In genomic region chr18:51168960-51169662, GRCh38 we compare ENCODE assay signal across 17 cellular contexts. TPM values are rescaled to one million over a fixed set of nuclear protein-coding genes. Genes with fewer than 3 reads are reported as not detected.
DNase-seq lines count a peak whose midpoint lies in the region; ATAC-seq and TF ChIP-seq lines count a peak whose summit lies in the region.
"Had no signal": no experiment of that assay in that cellular context is flagged by ENCODE, and none has a peak within 500 bp of the region (broad histone marks: within the 10 kb centered on the region; RNA-seq: fewer than 3 reads in every experiment).

No MANE protein-coding gene starts in this region.

- peaks cover 26% of the 10 kb centered on the region; the same call in 1 of the 2 replicates for H3K79me2 ChIP-seq in KMS-11 (ENCODE audit: insufficient read depth, low read depth)
- H3K79me2 ChIP-seq: parathyroid adenoma had no signal

- H3K4me1 Mint-ChIP-seq in progenitor cell of endocrine pancreas (ENCODE audit: low read depth): no peaks in the 10 kb centered on the region

- no peak for DNase-seq in activated CD4-positive, CD25-positive, alpha-beta regulatory T cell treated with anti-CD3 and anti-CD28 coated beads, Interleukin-2, amount 50 U/mL, for 72 hours
- DNase-seq in progenitor cell of endocrine pancreas (ENCODE audit: low spot score, unreplicated experiment): no peak
- no peak for DNase-seq in NCI-H187 treated with DMSO at 0.1 percent for 48 hours (lab: John Stamatoyannopoulos, UW)
- DNase-seq in ascending aorta (ENCODE audit: low spot score in 2 of 2): no peak
- DNase-seq: dorsolateral prefrontal cortex, NCI-H1417 treated with DMSO at 0.1 percent for 48 hours, NCI-H524, T1000, upper lobe of left lung had no signal

- H2AFZ ChIP-seq in KMS-11 (ENCODE audit: low read depth): no peak overlapping the region
- H2AFZ ChIP-seq: parathyroid adenoma had no signal

- H3K9ac ChIP-seq in KMS-11 (no peak overlapping the region), iPS-20b (ENCODE audit: low read depth, low read length) (no peak overlapping the region)
- H3K9ac ChIP-seq: parathyroid adenoma had no signal

- H3K27me3 ChIP-seq in KMS-11 (ENCODE audit: insufficient read depth, low read depth): no peaks in the 10 kb centered on the region
- H3K27me3 ChIP-seq in iPS-20b (ENCODE audit: insufficient read depth, low read length): no peaks in the 10 kb centered on the region
- H3K27me3 ChIP-seq in ascending aorta: no peaks in the 10 kb centered on the region
- H3K27me3 ChIP-seq: dorsolateral prefrontal cortex, upper lobe of left lung had no signal

- TF ChIP-seq CTCF in KMS-11 (conservative IDR thresholded peaks at IDR 0.05; ENCODE audit: low read depth, low read length): no peak
- TF ChIP-seq CTCF in progenitor cell of endocrine pancreas (IDR thresholded peaks at IDR 0.05; ENCODE audit: unreplicated experiment): no peak
- TF ChIP-seq CTCF in ascending aorta (IDR thresholded peaks at IDR 0.05): no peak

- no peak overlapping the region for H3K4me3 Mint-ChIP-seq in progenitor cell of endocrine pancreas (ENCODE audit: low read depth)

- peaks cover 7% of the 10 kb centered on the region for H3K36me3 Mint-ChIP-seq in progenitor cell of endocrine pancreas (ENCODE audit: insufficient read depth)

- peak overlapping the region; percentile 40 for H3K4me2 ChIP-seq in KMS-11

- no peaks in the 10 kb centered on the region for H3K9me3 Mint-ChIP-seq in progenitor cell of endocrine pancreas (ENCODE audit: low read depth)
- H3K9me3 Mint-ChIP-seq: IgD-negative memory B cell had no signal

- intact Hi-C loops in ascending aorta (cut with DNase I): no loop called here

- no peak overlapping the region for H3K27ac Mint-ChIP-seq in progenitor cell of endocrine pancreas
- H3K27ac Mint-ChIP-seq: IgD-negative memory B cell had no signal

- H3K27me3 Mint-ChIP-seq in progenitor cell of endocrine pancreas: no peaks in the 10 kb centered on the region
- H3K27me3 Mint-ChIP-seq: IgD-negative memory B cell had no signal

- H3K4me1 ChIP-seq in KMS-11 (ENCODE audit: low read depth, poor library complexity, severe bottlenecking): peaks cover 95% of the 10 kb centered on the region
- peaks cover 61% of the 10 kb centered on the region for H3K4me1 ChIP-seq in iPS-20b (ENCODE audit: insufficient read depth, low read length)
- H3K4me1 ChIP-seq in ascending aorta: peaks cover 0 to 3% of the 10 kb centered on the region in 2 donors
- H3K4me1 ChIP-seq: parathyroid adenoma, upper lobe of left lung had no signal

- 0 out of 2 replicates have a peak, but pooled peaks cover 4% of the 10 kb centered on the region for H4K20me1 ChIP-seq in KMS-11 (ENCODE audit: insufficient read depth)

- H3K36me3 ChIP-seq in KMS-11 (ENCODE audit: insufficient read depth) (no peaks in the 10 kb centered on the region), iPS-20b (ENCODE audit: insufficient read depth, low read depth, low read length) (peaks cover 4% of the 10 kb centered on the region), ascending aorta (peaks cover 0 to 3% of the 10 kb centered on the region in 2 donors)

- ATAC-seq in activated CD4-positive, CD25-positive, alpha-beta regulatory T cell treated with anti-CD3 and anti-CD28 coated beads, Interleukin-2, amount 50 U/mL, for 24 hours: peak; percentile 24 to 42
- peak; percentile 46 for ATAC-seq in GM19463 (IDR thresholded peaks at IDR 0.05; ENCODE audit: unreplicated experiment)

- H3K4me3 ChIP-seq in KMS-11 (IDR thresholded peaks at IDR 0.05; ENCODE audit: insufficient read depth, low read depth, low read length): no peak overlapping the region
- H3K4me3 ChIP-seq in iPS-20b (ENCODE audit: low read length): no peak overlapping the region
- no peak overlapping the region for H3K4me3 ChIP-seq in ascending aorta
- H3K4me3 ChIP-seq: dorsolateral prefrontal cortex, upper lobe of left lung had no signal

- H3K27ac ChIP-seq in KMS-11 (peak overlapping the region; percentile 28; the same call in 1 of the 2 replicates), iPS-20b (ENCODE audit: low read length) (peak overlapping the region; percentile 62), ascending aorta (no peak overlapping the region)
- H3K27ac ChIP-seq: 22Rv1, dorsolateral prefrontal cortex, parathyroid adenoma, RWPE1, upper lobe of left lung had no signal

- no peaks in the 10 kb centered on the region for H3K9me3 ChIP-seq in iPS-20b (ENCODE audit: insufficient read depth, low read depth, low read length)
- no peaks in the 10 kb centered on the region for H3K9me3 ChIP-seq in ascending aorta
- H3K9me3 ChIP-seq: upper lobe of left lung had no signal

RNA-seq across cellular contexts. Expression of gene MEX3C, which starts 28.4 kb away (rescaled TPM):
- total RNA-seq in progenitor cell of endocrine pancreas: 86.2 and 91.1 TPM in 2 replicates
- total RNA-seq in ascending aorta: 97.7 TPM

Comparison
In these comparisons a context has a peak if more than half of its experiments do, and no peak if none do; other contexts are left out.
1. H3K27ac ChIP-seq: peak in KMS-11 (single experiment) and iPS-20b (single experiment); none in ascending aorta (0 of 2).